8 cellular contexts compared by ENCODE assay signal in genomic region chr11:126352934-126353801, GRCh38. TPM values are rescaled to one million over a fixed set of nuclear protein-coding genes. Genes with fewer than 3 reads are reported as not detected.
A peak's percentile ranks its signal among the peaks of the same experiment; 100 is the strongest.
DNase-seq lines count a peak whose midpoint lies in the region; FAIRE-seq and TF ChIP-seq lines count a peak whose summit lies in the region.
"Had no signal": no experiment of that assay in that cellular context is flagged by ENCODE, and none has a peak within 500 bp of the region (broad histone marks: within the 10 kb centered on the region; RNA-seq: fewer than 3 reads in every experiment).

No MANE protein-coding gene starts in this region.

- TF ChIP-seq CTCF in astrocyte of the spinal cord (IDR thresholded peaks at IDR 0.05; ENCODE audit: low read depth, low read length) (no peak), neural progenitor cell (IDR thresholded peaks at IDR 0.05) (no peak), GM13976 (IDR thresholded peaks at IDR 0.05; ENCODE audit: borderline replicate concordance, control extremely low read depth, extremely low read depth, insufficient read depth, missing control alignments) (no peak)

- H3K9ac ChIP-seq in GM23248 (peak overlapping the region; percentile 65), neural progenitor cell (no peak overlapping the region)

- H4K20me1 ChIP-seq in GM23248 (ENCODE audit: insufficient read depth), result no peaks in the 10 kb centered on the region
- H4K20me1 ChIP-seq in neural progenitor cell (ENCODE audit: low read depth), result peaks cover 36% of the 10 kb centered on the region

- H3K27me3 Mint-ChIP-seq in neural progenitor cell (ENCODE audit: insufficient read depth, low read depth), result peaks cover 7% of the 10 kb centered on the region

- peaks cover 40% of the 10 kb centered on the region for H3K4me1 Mint-ChIP-seq in neural progenitor cell

- H3K27me3 ChIP-seq in GM23248 (replicated peaks; ENCODE audit: insufficient read depth) (no peaks in the 10 kb centered on the region), neural progenitor cell (no peaks in the 10 kb centered on the region)

- in situ Hi-C loops in GM23248 (cut with MboI) (no loop called here), astrocyte of the spinal cord (cut with HindIII; ENCODE audit: low sequenced_read_pairs) (no loop called here), GM13976 (cut with MboI; ENCODE audit: low sequenced_read_pairs, unreplicated experiment) (no loop called here)

- no peaks in the 10 kb centered on the region for H3K9me2 ChIP-seq in GM23248 (ENCODE audit: insufficient read depth)

- H3F3A ChIP-seq in GM23248 (ENCODE audit: insufficient read depth) (peaks cover 24% of the 10 kb centered on the region), neural progenitor cell (ENCODE audit: low read depth) (no peaks in the 10 kb centered on the region)

- no peaks in the 10 kb centered on the region for H3K9me3 ChIP-seq in GM23248 (ENCODE audit: low read depth)
- no peaks in the 10 kb centered on the region for H3K9me3 ChIP-seq in neural progenitor cell (ENCODE audit: low read depth)

- H3K4me1 ChIP-seq in GM23248 (ENCODE audit: insufficient read depth) (peaks cover 62% of the 10 kb centered on the region), neural progenitor cell (peaks cover 27% of the 10 kb centered on the region)

- DNase-seq in GM23248 (peak; percentile 90), NCI-H526 treated with DMSO at 0.1 percent for 48 hours (lab: John Stamatoyannopoulos, UW) (peak; percentile 28), astrocyte of the spinal cord (ENCODE audit: low read depth, low spot score) (peak; percentile 62), neural progenitor cell (ENCODE audit: low spot score) (no peak), GM13976 (ENCODE audit: low spot score) (no peak), HTR-8/SVneo (ENCODE audit: insufficient read length, low spot score) (no peak)
- DNase-seq in stimulated activated naive CD4-positive, alpha-beta T cell treated with Interleukin-2 at 50 U/mL for 16 hours (lab: John Stamatoyannopoulos, UW), result no peak

- peak overlapping the region; percentile 23 for H3K4me3 ChIP-seq in GM23248
- no peak overlapping the region for H3K4me3 ChIP-seq in astrocyte of the spinal cord (ENCODE audit: low read depth, low read length)
- no peak overlapping the region for H3K4me3 ChIP-seq in neural progenitor cell
- H3K4me3 ChIP-seq: skin epidermis had no signal

- 16 to 44% methylated on average over 4 of the region's 4 CpGs for WGBS in GM23248 (ENCODE audit: low coverage in 1 of 2, low lambda C conversion rate in 2 of 2, missing lambda C conversion rate in 2 of 2), 2 experiments

- peak overlapping the region; percentile 16 for H3K27ac Mint-ChIP-seq in neural progenitor cell

- H3K4me3 Mint-ChIP-seq in neural progenitor cell, result peak overlapping the region; percentile 76

- peak overlapping the region; percentile 95 for H3K27ac ChIP-seq in GM23248
- H3K27ac ChIP-seq in neural progenitor cell, result no peak overlapping the region

- H3K36me3 ChIP-seq in GM23248 (ENCODE audit: low read depth), result no peaks in the 10 kb centered on the region
- no peaks in the 10 kb centered on the region for H3K36me3 ChIP-seq in neural progenitor cell

- peak overlapping the region; percentile 33 for H3K4me2 ChIP-seq in GM23248 (ENCODE audit: unreplicated experiment)
- H3K4me2 ChIP-seq in neural progenitor cell, result peak overlapping the region; percentile 86

- H3K9me3 Mint-ChIP-seq in neural progenitor cell, result no peaks in the 10 kb centered on the region

- H3K79me2 ChIP-seq in GM23248 (ENCODE audit: insufficient read depth) (peaks cover 72% of the 10 kb centered on the region), neural progenitor cell (ENCODE audit: low read depth) (peaks cover 85% of the 10 kb centered on the region)

- H2AFZ ChIP-seq in GM23248 (no peak overlapping the region), neural progenitor cell (replicated peaks) (no peak overlapping the region)

- H3K36me3 Mint-ChIP-seq in neural progenitor cell, result peaks cover 10% of the 10 kb centered on the region

- no peak for FAIRE-seq in HTR-8/SVneo (lab: Jason Lieb, UNC)

RNA-seq across cellular contexts. Expression of gene ST3GAL4, which starts 2.3 kb away (rescaled TPM):
- total RNA-seq in GM23248 (2014; rRNA removed; shearing (Covaris generic)), result 26.7 and 53.3 TPM in 2 replicates
- 27.3 and 30.5 TPM in 2 replicates for polyA plus RNA-seq in GM23248 (2016; fragmentation: Nextera tagmentation; extraction: Ambion mirVana)
- total RNA-seq in neural progenitor cell (ENCODE audit: low replicate concordance), result 13.0 and 17.9 TPM in 2 replicates

RNA-seq across cellular contexts. Expression of gene DCPS, which starts 49.3 kb away (rescaled TPM):
- total RNA-seq in GM23248 (2014; rRNA removed; shearing (Covaris generic)), result 12.1 and 12.4 TPM in 2 replicates
- 26.1 and 30.1 TPM in 2 replicates for polyA plus RNA-seq in GM23248 (2016; fragmentation: Nextera tagmentation; extraction: Ambion mirVana)
- 18.6 and 20.7 TPM in 2 replicates for total RNA-seq in neural progenitor cell (ENCODE audit: low replicate concordance)

Comparison
In these comparisons a context has a peak if more than half of its experiments do, and no peak if none do; other contexts are left out.
1. DNase-seq: peak in GM23248 (single experiment), NCI-H526 treated with DMSO at 0.1 percent for 48 hours (single experiment) and astrocyte of the spinal cord (single experiment); none in neural progenitor cell (single experiment), GM13976 (single experiment), stimulated activated naive CD4-positive, alpha-beta T cell treated with Interleukin-2 at 50 U/mL for 16 hours (single experiment) and HTR-8/SVneo (single experiment).